Comparison of ENCODE assay signal across 8 cellular contexts in the genomic region with DNA sequence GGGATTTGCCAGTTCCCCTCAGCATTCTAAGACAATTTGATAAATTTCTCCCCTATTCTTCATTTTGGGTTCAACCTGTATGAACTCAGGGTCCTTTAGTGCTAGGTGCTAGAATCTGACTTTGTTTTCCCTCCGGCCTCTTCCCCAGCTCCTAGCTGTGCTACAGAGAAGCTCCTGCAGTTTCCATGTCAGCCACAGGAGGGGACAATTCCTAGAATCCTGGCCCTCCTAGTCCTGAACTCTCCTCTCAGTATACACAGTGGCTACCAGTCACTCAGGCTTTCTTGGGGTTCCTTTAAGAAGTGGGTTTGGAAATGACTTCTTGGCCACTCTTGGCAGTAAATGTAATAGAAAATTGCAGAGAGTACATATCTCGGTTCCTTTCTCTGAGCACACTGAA. TPM values are rescaled to one million over a fixed set of nuclear protein-coding genes. Genes with fewer than 3 reads are reported as not detected.
A peak's percentile ranks its signal among the peaks of the same experiment; 100 is the strongest.
DNase-seq lines count a peak whose midpoint lies in the region; ATAC-seq and TF ChIP-seq lines count a peak whose summit lies in the region.

No MANE protein-coding gene starts in this region.

- POLR2A ChIA-PET in CD4-positive, alpha-beta T cell (lab: Charles Lee), result no interaction called here

- H3K27ac ChIP-seq in DOHH2 (ENCODE audit: low read depth, low read length), result no peak overlapping the region
- H3K27ac ChIP-seq in CD4-positive, alpha-beta T cell (ENCODE audit: low read depth, low read length), result no peak overlapping the region

- TF ChIP-seq CTCF in DOHH2 (IDR thresholded peaks at IDR 0.05; ENCODE audit: low read depth, low read length, poor library complexity, severe bottlenecking) (peak; percentile 49), choroid plexus epithelial cell (conservative IDR thresholded peaks at IDR 0.05; ENCODE audit: low read depth, low read length) (peak; percentile 85), mucosa of descending colon (IDR thresholded peaks at IDR 0.05) (no peak)
- TF ChIP-seq CTCF in CD4-positive, alpha-beta T cell (IDR thresholded peaks at IDR 0.05), result no peak

- no peak overlapping the region for H3K4me2 ChIP-seq in DOHH2 (ENCODE audit: low read length)

- no peaks in the 10 kb centered on the region for H3K36me3 ChIP-seq in DOHH2 (ENCODE audit: control insufficient read depth, low read length)
- no peaks in the 10 kb centered on the region for H3K36me3 ChIP-seq in mucosa of descending colon (ENCODE audit: low read depth)

- peak; percentile 17 for DNase-seq in NAMALWA (ENCODE audit: low spot score)
- DNase-seq in choroid plexus epithelial cell (ENCODE audit: low read depth), result peak; percentile 69
- DNase-seq in mucosa of descending colon, result peak in 1 of 3 donors; percentile 30
- no peak for DNase-seq in CD4-positive, alpha-beta T cell
- no peak for DNase-seq in NK-92 treated with Interleukin-12 subunit alpha and Interleukin-12 subunit beta, amount 100 ng/mL, for 24 hours (lab: John Stamatoyannopoulos, UW)
- no peak for DNase-seq in DMS79 treated with DMSO at 0.1 percent for 48 hours (lab: John Stamatoyannopoulos, UW)

- peaks cover 8% of the 10 kb centered on the region; the same call in 1 of the 2 replicates for H3F3A ChIP-seq in DOHH2 (ENCODE audit: control insufficient read depth, insufficient read depth)

- no peaks in the 10 kb centered on the region for H3K9me3 ChIP-seq in DOHH2 (ENCODE audit: control insufficient read depth, insufficient read depth, low read length)
- H3K9me3 ChIP-seq in mucosa of descending colon, result no peaks in the 10 kb centered on the region
- no peaks in the 10 kb centered on the region for H3K9me3 ChIP-seq in CD4-positive, alpha-beta T cell (ENCODE audit: control insufficient read depth, low read length)

- H3K9me3 Mint-ChIP-seq in CD4-positive, alpha-beta T cell, result no peaks in the 10 kb centered on the region

- no peak overlapping the region for H3K4me3 Mint-ChIP-seq in CD4-positive, alpha-beta T cell

- peaks cover under 1% of the 10 kb centered on the region for H3K4me1 Mint-ChIP-seq in CD4-positive, alpha-beta T cell (ENCODE audit: low read depth)

- no peak overlapping the region for H3K27ac Mint-ChIP-seq in CD4-positive, alpha-beta T cell

- no peaks in the 10 kb centered on the region for H4K20me1 ChIP-seq in DOHH2 (ENCODE audit: control insufficient read depth, insufficient read depth, low read depth, low read length)

- no peaks in the 10 kb centered on the region for H3K9me2 ChIP-seq in DOHH2 (replicated peaks; ENCODE audit: control insufficient read depth, low read length)

- CTCF ChIA-PET in CD4-positive, alpha-beta T cell (lab: Charles Lee), result no interaction called here

- peaks cover 5% of the 10 kb centered on the region for H3K4me1 ChIP-seq in DOHH2 (ENCODE audit: control insufficient read depth, low read length)
- no peaks in the 10 kb centered on the region for H3K4me1 ChIP-seq in mucosa of descending colon (ENCODE audit: low read depth)

- no peaks in the 10 kb centered on the region for H3K36me3 Mint-ChIP-seq in CD4-positive, alpha-beta T cell (ENCODE audit: low read depth)

- intact Hi-C loops in mucosa of descending colon (cut with DNase I, micrococcal nuclease), result no loop called here
- intact Hi-C loops in CD4-positive, alpha-beta T cell (cut with DNase I, micrococcal nuclease), result no loop called here

- peaks cover 2% of the 10 kb centered on the region for H3K27me3 ChIP-seq in DOHH2 (ENCODE audit: control insufficient read depth, low read length)
- H3K27me3 ChIP-seq in CD4-positive, alpha-beta T cell (ENCODE audit: control insufficient read depth, insufficient read depth, low read length), result no peaks in the 10 kb centered on the region

- H3K79me2 ChIP-seq in DOHH2 (ENCODE audit: control insufficient read depth, low read length), result no peaks in the 10 kb centered on the region

- ATAC-seq in mucosa of descending colon (peak; percentile 41), GM21367 (IDR thresholded peaks at IDR 0.05; ENCODE audit: unreplicated experiment) (no peak)
- no peak for ATAC-seq in CD4-positive, alpha-beta T cell (ENCODE audit: poor library complexity)

- no peak overlapping the region for H3K4me3 ChIP-seq in DOHH2 (ENCODE audit: low read length)
- no peak overlapping the region for H3K4me3 ChIP-seq in choroid plexus epithelial cell (ENCODE audit: low read depth, low read length)
- H3K4me3 ChIP-seq in mucosa of descending colon, result no peak overlapping the region

- H3K27me3 Mint-ChIP-seq in CD4-positive, alpha-beta T cell, result peaks cover 8% of the 10 kb centered on the region

RNA-seq across cellular contexts. Expression of a gene that starts 4.9 kb away (rescaled TPM):
- 1 to 10 TPM in 1 of 3 donors, under 1 TPM in 2; 0.78 to 9.8 (median 0.87) TPM for total RNA-seq in mucosa of descending colon
- total RNA-seq in CD4-positive, alpha-beta T cell, result 1 to 10 TPM; 1.5 to 1.9 TPM

RNA-seq across cellular contexts. Expression of a gene that starts 48.0 kb away (rescaled TPM):
- total RNA-seq in mucosa of descending colon, result not detected
- not detected for total RNA-seq in CD4-positive, alpha-beta T cell

Comparison
In these comparisons a context has a peak if more than half of its experiments do, and no peak if none do; other contexts are left out.
1. CTCF ChIP-seq: peak in DOHH2 (single experiment) and choroid plexus epithelial cell (single experiment); none in mucosa of descending colon (single experiment) and CD4-positive, alpha-beta T cell (single experiment).
2. DNase-seq: peak in NAMALWA (single experiment) and choroid plexus epithelial cell (single experiment); none in CD4-positive, alpha-beta T cell (0 of 10), NK-92 treated with Interleukin-12 subunit alpha and Interleukin-12 subunit beta, amount 100 ng/mL, for 24 hours (single experiment) and DMS79 treated with DMSO at 0.1 percent for 48 hours (single experiment).